Comparison of ENCODE assay signal across 8 cellular contexts in genomic region chr6:42929088-42929927, GRCh38. TPM values are rescaled to one million over a fixed set of nuclear protein-coding genes. Genes with fewer than 3 reads are reported as not detected.
DNase-seq lines count a peak whose midpoint lies in the region; TF ChIP-seq lines count a peak whose summit lies in the region.

Gene CNPY3 (plus strand): TSS chr6:42929480. CDS start chr6:42929571, 91 bp downstream.

- H2BK12ac ChIP-seq in neuronal stem cell (ENCODE audit: low read length) = peak within 1 kb of the TSS; percentile 30

- H2AK5ac ChIP-seq in neuronal stem cell (ENCODE audit: low read depth, low read length) = peak within 1 kb of the TSS; percentile 42

- H3K4me3 ChIP-seq in neuronal stem cell (ENCODE audit: low read length in 2 of 2) = peak within 1 kb of the TSS; percentile 72 to 84

- H3K23ac ChIP-seq in neuronal stem cell (ENCODE audit: low read depth, low read length, poor library complexity) = no peak within 1 kb of the TSS

- peak within 1 kb of the TSS; percentile 77 for H3K4ac ChIP-seq in neuronal stem cell (ENCODE audit: low read length)

- H3K9ac ChIP-seq in neuronal stem cell (ENCODE audit: low read depth, low read length, poor library complexity) = peak within 1 kb of the TSS; percentile 94

- in situ Hi-C loops in SK-MEL-5 (cut with HindIII; ENCODE audit: low pct_unique_long_range_greater_than_20kb, low sequenced_read_pairs) = no loop called here

- WGBS in neuronal stem cell (ENCODE audit: extremely low coverage in 2 of 2, insufficient read length in 2 of 2, insufficient replicate concordance in 1 of 2), 2 donors = no CpG with 5 or more reads among the region's 67 CpGs

- H3K9me3 ChIP-seq in neuronal stem cell (replicated peaks in 1 of 2; ENCODE audit: control insufficient read depth in 2 of 2, insufficient read depth in 1 of 2, low read depth in 1 of 2, low read length in 2 of 2) = peaks cover 0 to 1% of the 10 kb centered on the region in 2 donors

- CTCF ChIA-PET in HEK293T (lab: Yijun Ruan, JAX) = interaction anchor here (0.6 to 0.8 kb wide), 4 partner anchors 25 to 274 kb away, joined by 3 to 4 read pairs (median 3); no protein-coding TSS in a partner anchor

- H3K18ac ChIP-seq in neuronal stem cell (ENCODE audit: low read length) = peak within 1 kb of the TSS; percentile 98

- peak within 1 kb of the TSS; percentile 92 for H2AFZ ChIP-seq in neuronal stem cell (ENCODE audit: low read length)

- no peak within 1 kb of the TSS for H4K8ac ChIP-seq in neuronal stem cell (ENCODE audit: low read depth, low read length)

- DNase-seq in GF-D8 (lab: John Stamatoyannopoulos, UW) (peak; percentile 98), HEK293T (ENCODE audit: extremely low spot score) (peak; percentile 90), MV-4-11 (lab: John Stamatoyannopoulos, UW) (peak; percentile 99), SK-MEL-5 (ENCODE audit: low read depth, low spot score) (peak; percentile 98), foreskin melanocyte (peak; percentile 99), neuronal stem cell (ENCODE audit: low spot score) (peak; percentile 97)
- DNase-seq in activated naive CD4-positive, alpha-beta T cell treated with Interleukin-2 at 50 U/mL for 16 hours = peak; percentile 95

- peaks cover 5% of the 10 kb centered on the region for H3K79me1 ChIP-seq in neuronal stem cell (ENCODE audit: low read depth, low read length)

- H2BK120ac ChIP-seq in neuronal stem cell (ENCODE audit: low read depth, low read length) = no peak within 1 kb of the TSS

- H2BK5ac ChIP-seq in neuronal stem cell (ENCODE audit: low read length) = peak within 1 kb of the TSS; percentile 56

- H2BK15ac ChIP-seq in neuronal stem cell (ENCODE audit: low read length) = peak within 1 kb of the TSS; percentile 42

- H4K91ac ChIP-seq in neuronal stem cell (ENCODE audit: low read depth, low read length, poor library complexity) = no peak within 1 kb of the TSS

- peaks cover 7 to 31% of the 10 kb centered on the region in 2 donors for H3K36me3 ChIP-seq in neuronal stem cell (replicated peaks in 1 of 2; ENCODE audit: control insufficient read depth in 2 of 2, insufficient read depth in 2 of 2, low read length in 2 of 2)

- H3K27ac ChIP-seq in neuronal stem cell (replicated peaks; ENCODE audit: low read length) = peak within 1 kb of the TSS; percentile 90

- H3K27me3 ChIP-seq in neuronal stem cell (ENCODE audit: control insufficient read depth in 3 of 3, insufficient read depth in 3 of 3, low read depth in 1 of 3, low read length in 3 of 3) = no peaks in the 10 kb centered on the region

- no peak within 1 kb of the TSS for H3K14ac ChIP-seq in neuronal stem cell (ENCODE audit: low read length)

- H3K4me1 ChIP-seq in neuronal stem cell (ENCODE audit: control insufficient read depth in 2 of 2, insufficient read depth in 1 of 2, low read depth in 1 of 2, low read length in 2 of 2) = peaks cover 4 to 5% of the 10 kb centered on the region in 2 donors

- POLR2A ChIA-PET in HEK293T (lab: Yijun Ruan, JAX) = interaction anchor here (0.6 to 3.4 kb wide), 44 partner anchors 9 to 1317 kb away, joined by 3 to 47 read pairs (median 4); partner anchors contain the start of genes CUL7, DNPH1, HSP90AB1 and KLC4

- H3K4me2 ChIP-seq in neuronal stem cell (ENCODE audit: insufficient read depth, low read length, poor library complexity, severe bottlenecking) = peak within 1 kb of the TSS; percentile 82

- TF ChIP-seq CTCF in subcutaneous adipose tissue (IDR thresholded peaks at IDR 0.05; ENCODE audit: low read depth) = no peak

TF ChIP-seq in HEK293T, 16 proteins besides CTCF, POLR2A, EP300 and RAD21:
- TF ChIP-seq ELF4 (IDR thresholded peaks at IDR 0.05) (peak; percentile 81), L3MBTL2 (conservative IDR thresholded peaks at IDR 0.05) (peak; percentile 98), FOXK2 (IDR thresholded peaks at IDR 0.05) (no peak; the same call in 1 of the 2 replicates)
TF ChIP-seq in HEK293T: peak in this region for 2.

RNA-seq across cellular contexts. Expression of gene CNPY3, which starts in this region (rescaled TPM):
- total RNA-seq in SK-MEL-5 (2014; rRNA removed; shearing (Covaris generic)) = 38.6 and 40.1 TPM in 2 replicates
- 114 and 117 TPM in 2 replicates for polyA plus RNA-seq in SK-MEL-5 (2015; cell fraction: cytosol; rRNA removed)
- 56.0 and 61.1 TPM in 2 replicates for polyA plus RNA-seq in SK-MEL-5 (2015; cell fraction: nucleus; rRNA removed)
- polyA plus RNA-seq in neuronal stem cell (2013, experiment 1 of 2) = 39.7 TPM
- polyA plus RNA-seq in neuronal stem cell (2013, experiment 2 of 2) = 39.2 TPM
- total RNA-seq in subcutaneous adipose tissue = 10 to 100 TPM; 15.0 to 48.3 (median 26.1) TPM

Comparison
In these comparisons a context has a peak if more than half of its experiments do, and no peak if none do; other contexts are left out.
1. Peak in every context shown above with its lines: DNase-seq, H3K4me3 ChIP-seq and H3K27ac ChIP-seq.